Comparison of ENCODE assay signal across 3 cellular contexts in the genomic region with DNA sequence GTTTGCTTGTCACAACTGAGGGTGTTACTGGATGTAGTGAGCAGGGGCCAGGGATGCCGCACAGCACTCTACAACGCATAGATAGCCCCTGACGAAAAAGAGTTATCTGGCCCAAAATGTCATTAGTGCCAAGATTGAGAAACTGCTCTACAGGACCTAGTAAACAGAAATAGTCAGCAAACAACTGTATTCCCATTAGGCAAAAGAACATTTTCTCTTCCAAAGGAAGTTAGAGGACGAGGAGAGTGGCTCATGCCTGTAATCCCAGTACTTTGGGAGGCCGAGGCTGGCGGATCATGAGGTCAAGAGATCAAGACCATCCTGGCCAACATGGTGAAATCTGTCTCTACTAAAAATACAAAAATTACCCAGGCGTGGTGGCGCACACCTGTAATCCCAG.
A peak's percentile ranks its signal among the peaks of the same experiment; 100 is the strongest.
DNase-seq lines count a peak whose midpoint lies in the region; ATAC-seq and TF ChIP-seq lines count a peak whose summit lies in the region.
"Not testable (repeated sequence)": the region's sequence is repeated elsewhere in the genome, so short reads cannot be mapped to it uniquely, and the experiment has no call there.

No MANE protein-coding gene starts in this region.

- peaks cover 3 to 26% (median 11%) of the 10 kb centered on the region in 4 donors for H3K4me1 ChIP-seq in liver (ENCODE audit: control insufficient read depth in 4 of 4, insufficient read depth in 4 of 4, low read length in 3 of 4)
- peaks cover 0 to 50% (median 10%) of the 10 kb centered on the region in 4 donors for H3K4me1 ChIP-seq in right lobe of liver

- H3K36me3 ChIP-seq in liver (ENCODE audit: control insufficient read depth in 4 of 4, insufficient read depth in 3 of 4, low read depth in 1 of 4, low read length in 3 of 4); right lobe of liver: not testable (repeated sequence)

- H3K9ac ChIP-seq in liver (ENCODE audit: low read depth in 1 of 2, low read length in 2 of 2) = not testable (repeated sequence)

- 55% methylated on average over 8 of the region's 8 CpGs for WGBS in liver
- 39% methylated on average over 8 of the region's 8 CpGs for WGBS in right lobe of liver (ENCODE audit: insufficient coverage, low coverage, low lambda C conversion rate, missing lambda C conversion rate)

- not testable (repeated sequence) for TF ChIP-seq CTCF in liver (IDR thresholded peaks at IDR 0.05; ENCODE audit: low read depth, low read length, missing input control); right lobe of liver (IDR thresholded peaks at IDR 0.05)

- TF ChIP-seq RAD21 in liver (IDR thresholded peaks at IDR 0.05) = peak in 1 of 2 donors; percentile 37

- H3K27me3 ChIP-seq in liver (ENCODE audit: control insufficient read depth in 4 of 4, insufficient read depth in 4 of 4, low read length in 3 of 4); right lobe of liver: not testable (repeated sequence)

- peak overlapping the region; percentile 36 to 49 for H3K27ac ChIP-seq in liver (ENCODE audit: low read depth in 1 of 2, low read length in 2 of 2)
- H3K27ac ChIP-seq in right lobe of liver = peak overlapping the region in 2 of 3 donors; percentile 91 to 94

- peak; percentile 48 for DNase-seq in left lobe of liver (ENCODE audit: low spot score)
- not testable (repeated sequence) for DNase-seq in right lobe of liver

- peak; percentile 14 for TF ChIP-seq POLR2A in right lobe of liver (IDR thresholded peaks at IDR 0.05)

- ATAC-seq in left lobe of liver (peak; percentile 33), right lobe of liver (peak; percentile 17 to 56 (median 23))

- intact Hi-C loops in right lobe of liver (cut with DNase I) = not testable (repeated sequence)

- not testable (repeated sequence) for H3K9me3 ChIP-seq in liver (ENCODE audit: control insufficient read depth in 4 of 4, low read length in 3 of 4); right lobe of liver

- H3K4me3 ChIP-seq in liver (ENCODE audit: low read depth in 1 of 3, low read length in 3 of 3); right lobe of liver: not testable (repeated sequence)

TF ChIP-seq in liver, 16 proteins besides CTCF, POLR2A, EP300 and RAD21:
- TF ChIP-seq HNF4A (conservative IDR thresholded peaks at IDR 0.05) (peak; percentile 16 to 51), YY1 (IDR thresholded peaks at IDR 0.05) (peak; percentile 66), EGR1 (IDR thresholded peaks at IDR 0.05; ENCODE audit: low read depth in 2 of 2) (peak in 1 of 2 donors; percentile 13), RXRA (IDR thresholded peaks at IDR 0.05) (peak; percentile 32 to 70), FOXA2 (IDR thresholded peaks at IDR 0.05) (peak; percentile 25), JUND (IDR thresholded peaks at IDR 0.05) (peak in 1 of 2 donors; percentile 44), SP1 (IDR thresholded peaks at IDR 0.05) (peak; percentile 24)
- TF ChIP-seq, protein P1, sequence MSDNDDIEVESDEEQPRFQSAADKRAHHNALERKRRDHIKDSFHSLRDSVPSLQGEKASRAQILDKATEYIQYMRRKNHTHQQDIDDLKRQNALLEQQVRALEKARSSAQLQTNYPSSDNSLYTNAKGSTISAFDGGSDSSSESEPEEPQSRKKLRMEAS (IDR thresholded peaks at IDR 0.05) = peak; percentile 54
- TF ChIP-seq, protein P2, sequence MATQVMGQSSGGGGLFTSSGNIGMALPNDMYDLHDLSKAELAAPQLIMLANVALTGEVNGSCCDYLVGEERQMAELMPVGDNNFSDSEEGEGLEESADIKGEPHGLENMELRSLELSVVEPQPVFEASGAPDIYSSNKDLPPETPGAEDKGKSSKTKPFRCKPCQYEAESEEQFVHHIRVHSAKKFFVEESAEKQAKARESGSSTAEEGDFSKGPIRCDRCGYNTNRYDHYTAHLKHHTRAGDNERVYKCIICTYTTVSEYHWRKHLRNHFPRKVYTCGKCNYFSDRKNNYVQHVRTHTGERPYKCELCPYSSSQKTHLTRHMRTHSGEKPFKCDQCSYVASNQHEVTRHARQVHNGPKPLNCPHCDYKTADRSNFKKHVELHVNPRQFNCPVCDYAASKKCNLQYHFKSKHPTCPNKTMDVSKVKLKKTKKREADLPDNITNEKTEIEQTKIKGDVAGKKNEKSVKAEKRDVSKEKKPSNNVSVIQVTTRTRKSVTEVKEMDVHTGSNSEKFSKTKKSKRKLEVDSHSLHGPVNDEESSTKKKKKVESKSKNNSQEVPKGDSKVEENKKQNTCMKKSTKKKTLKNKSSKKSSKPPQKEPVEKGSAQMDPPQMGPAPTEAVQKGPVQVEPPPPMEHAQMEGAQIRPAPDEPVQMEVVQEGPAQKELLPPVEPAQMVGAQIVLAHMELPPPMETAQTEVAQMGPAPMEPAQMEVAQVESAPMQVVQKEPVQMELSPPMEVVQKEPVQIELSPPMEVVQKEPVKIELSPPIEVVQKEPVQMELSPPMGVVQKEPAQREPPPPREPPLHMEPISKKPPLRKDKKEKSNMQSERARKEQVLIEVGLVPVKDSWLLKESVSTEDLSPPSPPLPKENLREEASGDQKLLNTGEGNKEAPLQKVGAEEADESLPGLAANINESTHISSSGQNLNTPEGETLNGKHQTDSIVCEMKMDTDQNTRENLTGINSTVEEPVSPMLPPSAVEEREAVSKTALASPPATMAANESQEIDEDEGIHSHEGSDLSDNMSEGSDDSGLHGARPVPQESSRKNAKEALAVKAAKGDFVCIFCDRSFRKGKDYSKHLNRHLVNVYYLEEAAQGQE (IDR thresholded peaks at IDR 0.05) = peak; percentile 19
